Comparison of ENCODE assay signal across 13 cellular contexts in the genomic region with DNA sequence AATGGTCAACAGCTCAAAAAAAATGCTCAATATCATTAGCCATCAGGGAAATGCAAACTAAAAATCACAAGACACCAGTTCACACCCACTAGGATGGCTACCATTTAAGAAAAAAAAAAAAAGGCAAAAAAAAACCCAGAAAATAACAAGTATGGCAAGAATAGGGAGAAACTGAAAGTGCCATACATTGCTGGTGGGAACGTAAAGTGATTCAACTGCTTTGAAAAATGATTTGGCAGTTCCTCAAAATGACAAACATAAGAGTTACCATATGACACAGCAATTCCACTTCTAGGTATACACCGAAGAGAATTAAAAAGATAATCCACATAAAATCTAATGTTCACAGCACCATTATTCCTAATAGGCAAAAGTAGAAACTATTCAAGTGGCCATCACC. TPM values are rescaled to one million over a fixed set of nuclear protein-coding genes. Genes with fewer than 3 reads are reported as not detected.
A peak's percentile ranks its signal among the peaks of the same experiment; 100 is the strongest.
DNase-seq lines count a peak whose midpoint lies in the region; ATAC-seq and TF ChIP-seq lines count a peak whose summit lies in the region.
"Had no signal": no experiment of that assay in that cellular context is flagged by ENCODE, and none has a peak within 500 bp of the region (broad histone marks: within the 10 kb centered on the region; RNA-seq: fewer than 3 reads in every experiment).

No MANE protein-coding gene starts in this region.

- in situ Hi-C loops in G401 (cut with HindIII; ENCODE audit: low sequenced_read_pairs) = no loop called here

- no peaks in the 10 kb centered on the region for H3K9me3 ChIP-seq in Peyer's patch
- H3K9me3 ChIP-seq: SJSA1 had no signal

- peak overlapping the region; percentile 51 for H3K27ac Mint-ChIP-seq in activated CD4-positive, alpha-beta T cell treated with anti-CD3 and anti-CD28 coated beads, Interleukin-2, amount 10 ng/mL, durations not matched to agents 24 days and 14 days
- no peak overlapping the region for H3K27ac Mint-ChIP-seq in activated CD4-positive, alpha-beta memory T cell treated with anti-CD3 and anti-CD28 coated beads, Interleukin-2, amount 10 ng/mL, durations not matched to agents 7 days and 5 days
- H3K27ac Mint-ChIP-seq in stimulated activated naive CD8-positive, alpha-beta T cell treated with anti-CD3 and anti-CD28 coated beads, Interleukin-15, Interleukin-2, amounts not matched to agents 100 ng/mL and 50 ng/mL, for 24 hours = peak overlapping the region; percentile 70
- H3K27ac Mint-ChIP-seq: neural progenitor cell had no signal

- POLR2A ChIA-PET in activated CD4-positive, alpha-beta memory T cell treated with anti-CD3 and anti-CD28 coated beads, Interleukin-2, amount 10 ng/mL, durations not matched to agents 7 days and 5 days (lab: Charles Lee) = interaction anchor here (1.1 kb wide), 2 partner anchors 9 to 269 kb away, joined by 3 to 4 read pairs; no protein-coding TSS in a partner anchor

- peaks cover 59% of the 10 kb centered on the region for H3K36me3 Mint-ChIP-seq in activated CD4-positive, alpha-beta T cell treated with anti-CD3 and anti-CD28 coated beads, Interleukin-2, amount 10 ng/mL, durations not matched to agents 24 days and 14 days (ENCODE audit: low read depth)
- peaks cover 77% of the 10 kb centered on the region for H3K36me3 Mint-ChIP-seq in activated CD4-positive, alpha-beta memory T cell treated with anti-CD3 and anti-CD28 coated beads, Interleukin-2, amount 10 ng/mL, durations not matched to agents 7 days and 5 days (ENCODE audit: low read depth)
- H3K36me3 Mint-ChIP-seq in stimulated activated naive CD8-positive, alpha-beta T cell treated with anti-CD3 and anti-CD28 coated beads, Interleukin-15, Interleukin-2, amounts not matched to agents 100 ng/mL and 50 ng/mL, for 24 hours (ENCODE audit: low read depth) = peaks cover 80% of the 10 kb centered on the region

- no peaks in the 10 kb centered on the region for H3K27me3 Mint-ChIP-seq in activated CD4-positive, alpha-beta T cell treated with anti-CD3 and anti-CD28 coated beads, Interleukin-2, amount 10 ng/mL, durations not matched to agents 24 days and 14 days
- H3K27me3 Mint-ChIP-seq in activated CD4-positive, alpha-beta memory T cell treated with anti-CD3 and anti-CD28 coated beads, Interleukin-2, amount 10 ng/mL, durations not matched to agents 7 days and 5 days = no peaks in the 10 kb centered on the region
- no peaks in the 10 kb centered on the region for H3K27me3 Mint-ChIP-seq in stimulated activated naive CD8-positive, alpha-beta T cell treated with anti-CD3 and anti-CD28 coated beads, Interleukin-15, Interleukin-2, amounts not matched to agents 100 ng/mL and 50 ng/mL, for 24 hours
- H3K27me3 Mint-ChIP-seq: brain had no signal

- no peak overlapping the region for H3K4me3 ChIP-seq in Peyer's patch
- H3K4me3 ChIP-seq: neural progenitor cell, SJSA1 had no signal

- no peaks in the 10 kb centered on the region for H3K4me1 ChIP-seq in Peyer's patch
- H3K4me1 ChIP-seq: neural progenitor cell, SJSA1 had no signal

- no peak overlapping the region for H3K4me3 Mint-ChIP-seq in activated CD4-positive, alpha-beta T cell treated with anti-CD3 and anti-CD28 coated beads, Interleukin-2, amount 10 ng/mL, durations not matched to agents 24 days and 14 days
- H3K4me3 Mint-ChIP-seq in activated CD4-positive, alpha-beta memory T cell treated with anti-CD3 and anti-CD28 coated beads, Interleukin-2, amount 10 ng/mL, durations not matched to agents 7 days and 5 days = peak overlapping the region; percentile 18
- no peak overlapping the region for H3K4me3 Mint-ChIP-seq in stimulated activated naive CD8-positive, alpha-beta T cell treated with anti-CD3 and anti-CD28 coated beads, Interleukin-15, Interleukin-2, amounts not matched to agents 100 ng/mL and 50 ng/mL, for 24 hours
- H3K4me3 Mint-ChIP-seq: brain, neural progenitor cell had no signal

- no peak for DNase-seq in activated CD4-positive, alpha-beta T cell treated with anti-CD3 and anti-CD28 coated beads, Interleukin-2, amount 10 ng/mL, durations not matched to agents 24 days and 14 days
- DNase-seq in activated CD4-positive, alpha-beta T cell treated with anti-CD3 and anti-CD28 coated beads for 1 hour = no peak
- no peak for DNase-seq in activated CD4-positive, alpha-beta memory T cell treated with anti-CD3 and anti-CD28 coated beads, Interleukin-2, amount 10 ng/mL, durations not matched to agents 7 days and 5 days
- DNase-seq in Peyer's patch = no peak
- no peak for DNase-seq in NCI-H2227 (lab: John Stamatoyannopoulos, UW; ENCODE audit: unreplicated experiment)
- DNase-seq in G401 (ENCODE audit: low spot score) = no peak
- DNase-seq: DND-41, substantia nigra had no signal

- no peak for TF ChIP-seq POLR2A in Peyer's patch (IDR thresholded peaks at IDR 0.05)

- H3K27ac ChIP-seq in Peyer's patch = no peak overlapping the region
- H3K27ac ChIP-seq: neural progenitor cell, SJSA1 had no signal

- ATAC-seq in HG03060 (IDR thresholded peaks at IDR 0.05; ENCODE audit: low read depth, unreplicated experiment) = peak; percentile 61

- no peak for TF ChIP-seq CTCF in Peyer's patch (IDR thresholded peaks at IDR 0.05)

- H3K4me1 Mint-ChIP-seq in activated CD4-positive, alpha-beta T cell treated with anti-CD3 and anti-CD28 coated beads, Interleukin-2, amount 10 ng/mL, durations not matched to agents 24 days and 14 days = peaks cover 31% of the 10 kb centered on the region
- peaks cover 41% of the 10 kb centered on the region for H3K4me1 Mint-ChIP-seq in activated CD4-positive, alpha-beta memory T cell treated with anti-CD3 and anti-CD28 coated beads, Interleukin-2, amount 10 ng/mL, durations not matched to agents 7 days and 5 days
- H3K4me1 Mint-ChIP-seq in stimulated activated naive CD8-positive, alpha-beta T cell treated with anti-CD3 and anti-CD28 coated beads, Interleukin-15, Interleukin-2, amounts not matched to agents 100 ng/mL and 50 ng/mL, for 24 hours (ENCODE audit: low read depth) = peaks cover 47% of the 10 kb centered on the region
- H3K4me1 Mint-ChIP-seq: neural progenitor cell had no signal

- H3K27me3 ChIP-seq in Peyer's patch = no peaks in the 10 kb centered on the region
- H3K27me3 ChIP-seq: neural progenitor cell, SJSA1 had no signal

- H3K36me3 ChIP-seq in Peyer's patch = peaks cover 0 to 71% (median 0%) of the 10 kb centered on the region in 3 donors

- intact Hi-C loops in activated CD4-positive, alpha-beta T cell treated with anti-CD3 and anti-CD28 coated beads, Interleukin-2, amount 10 ng/mL, durations not matched to agents 24 days and 14 days (cut with micrococcal nuclease) = loop anchor here (5.0 kb wide), 1 partner anchor 74 kb away; no protein-coding TSS in a partner anchor

- H3K9me3 Mint-ChIP-seq in activated CD4-positive, alpha-beta T cell treated with anti-CD3 and anti-CD28 coated beads, Interleukin-2, amount 10 ng/mL, durations not matched to agents 24 days and 14 days = no peaks in the 10 kb centered on the region
- H3K9me3 Mint-ChIP-seq in activated CD4-positive, alpha-beta memory T cell treated with anti-CD3 and anti-CD28 coated beads, Interleukin-2, amount 10 ng/mL, durations not matched to agents 7 days and 5 days = no peaks in the 10 kb centered on the region
- H3K9me3 Mint-ChIP-seq in stimulated activated naive CD8-positive, alpha-beta T cell treated with anti-CD3 and anti-CD28 coated beads, Interleukin-15, Interleukin-2, amounts not matched to agents 100 ng/mL and 50 ng/mL, for 24 hours = no peaks in the 10 kb centered on the region

- CTCF ChIA-PET in activated CD4-positive, alpha-beta memory T cell treated with anti-CD3 and anti-CD28 coated beads, Interleukin-2, amount 10 ng/mL, durations not matched to agents 7 days and 5 days (lab: Charles Lee) = no interaction called here

RNA-seq across cellular contexts. Expression of a gene that starts 47.5 kb away (rescaled TPM):
- total RNA-seq in activated CD4-positive, alpha-beta T cell treated with anti-CD3 and anti-CD28 coated beads, Interleukin-2, amount 10 ng/mL, durations not matched to agents 24 days and 14 days = 141 and 156 TPM in 2 replicates
- total RNA-seq in activated CD4-positive, alpha-beta memory T cell treated with anti-CD3 and anti-CD28 coated beads, Interleukin-2, amount 10 ng/mL, durations not matched to agents 7 days and 5 days = 100 to 1,000 TPM; 194 to 199 TPM
- total RNA-seq in Peyer's patch = 100 to 1,000 TPM; 201 to 292 (median 237) TPM
- total RNA-seq in G401 (2014; rRNA removed; shearing (Covaris generic)) = 45.5 and 101 TPM in 2 replicates
